8 cellular contexts compared by ENCODE assay signal in genomic region chr22:30667486-30668305, GRCh38.
A peak's percentile ranks its signal among the peaks of the same experiment; 100 is the strongest.
DNase-seq lines count a peak whose midpoint lies in the region; ATAC-seq and TF ChIP-seq lines count a peak whose summit lies in the region.

Gene DUSP18 (minus strand): TSS chr22:30667875. CDS start chr22:30664003, 3,872 bp downstream.

- H3K9ac ChIP-seq in mucosa of rectum (ENCODE audit: low read depth in 1 of 2, low read length in 2 of 2): peak within 1 kb of the TSS; percentile 77 to 98

- no peaks in the 10 kb centered on the region for H3K9me3 ChIP-seq in mucosa of rectum (ENCODE audit: control insufficient read depth in 2 of 2, low read length in 2 of 2)

- H3K4me3 ChIP-seq in mucosa of rectum (ENCODE audit: low read length in 2 of 2): peak within 1 kb of the TSS; percentile 89

- TF ChIP-seq RAD21 in Ishikawa (IDR thresholded peaks at IDR 0.05; ENCODE audit: low read depth): no peak

- peak within 1 kb of the TSS; percentile 96 to 98 for H3K27ac ChIP-seq in mucosa of rectum (ENCODE audit: low read depth in 2 of 2, low read length in 2 of 2)

- TF ChIP-seq EP300 in Ishikawa (IDR thresholded peaks at IDR 0.05; ENCODE audit: borderline replicate concordance): no peak

- peaks cover 10 to 11% of the 10 kb centered on the region in 2 donors for H3K36me3 ChIP-seq in mucosa of rectum (ENCODE audit: control insufficient read depth in 2 of 2, insufficient read depth in 2 of 2, low read length in 2 of 2)

- DNase-seq in DMS153 treated with DMSO at 0.1 percent for 48 hours (lab: John Stamatoyannopoulos, UW; ENCODE audit: unreplicated experiment) (peak; percentile 79), OCI-M2 (lab: John Stamatoyannopoulos, UW; ENCODE audit: unreplicated experiment) (peak; percentile 34), erythroblast (lab: John Stamatoyannopoulos, UW) (peak; percentile 95 to 98)
- DNase-seq in activated T-cell treated with anti-CD3 and anti-CD28 coated beads, Interleukin-2, amount 50 U/mL, for 1 hour: peak; percentile 99
- peak; percentile 84 to 92 for DNase-seq in stimulated activated CD8-positive, alpha-beta memory T cell treated with anti-CD3 and anti-CD28 coated beads, Interleukin-4, amount 100 ng/mL, for 4 hours (ENCODE audit: low read depth in 2 of 2, low spot score in 1 of 2)

- peaks cover 12 to 31% of the 10 kb centered on the region in 2 donors for H3K4me1 ChIP-seq in mucosa of rectum (ENCODE audit: control insufficient read depth in 2 of 2, insufficient read depth in 2 of 2, low read length in 2 of 2)

- TF ChIP-seq POLR2A in erythroblast (IDR thresholded peaks at IDR 0.05; ENCODE audit: low read length): peak; percentile 63

- no peaks in the 10 kb centered on the region for H3K27me3 ChIP-seq in mucosa of rectum (ENCODE audit: control insufficient read depth in 2 of 2, insufficient read depth in 2 of 2, low read length in 2 of 2)

- peak; percentile 79 for ATAC-seq in GM21529 (IDR thresholded peaks at IDR 0.05; ENCODE audit: unreplicated experiment)

TF ChIP-seq in Ishikawa, 13 proteins besides CTCF, POLR2A, EP300 and RAD21:
- TF ChIP-seq TCF12 (IDR thresholded peaks at IDR 0.05; ENCODE audit: low read depth): peak; percentile 31; the same call in 1 of the 2 replicates
- peak; percentile 25; the same call in 1 of the 2 replicates for TF ChIP-seq EGR1 (IDR thresholded peaks at IDR 0.05)
- TF ChIP-seq MAX (IDR thresholded peaks at IDR 0.05): peak; percentile 63
- TF ChIP-seq TAF1 (IDR thresholded peaks at IDR 0.05; ENCODE audit: low read depth): peak; percentile 61; the same call in 1 of the 2 replicates
- no peak for TF ChIP-seq FOXM1 (IDR thresholded peaks at IDR 0.05; ENCODE audit: borderline replicate concordance, low read depth)
- TF ChIP-seq YY1 (IDR thresholded peaks at IDR 0.05; ENCODE audit: low read depth): peak; percentile 79
- TF ChIP-seq CREB1 (IDR thresholded peaks at IDR 0.05; ENCODE audit: low read depth): no peak
- no peak for TF ChIP-seq TEAD4 (IDR thresholded peaks at IDR 0.05)
- TF ChIP-seq NFIC (IDR thresholded peaks at IDR 0.05): no peak; the same call in 1 of the 2 replicates
- TF ChIP-seq USF1 (IDR thresholded peaks at IDR 0.05): 0 out of 2 replicates have a peak, but pooled peaks have one; percentile 14
TF ChIP-seq in Ishikawa: peak in this region for 6.

Comparison
In these comparisons a context has a peak if more than half of its experiments do, and no peak if none do; other contexts are left out.
1. Peak in every context shown above with its lines: DNase-seq, ATAC-seq, H3K4me3 ChIP-seq and H3K27ac ChIP-seq.
2. DNase-seq: peak in every context shown above with its lines; median percentile 99 in activated T-cell treated with anti-CD3 and anti-CD28 coated beads, Interleukin-2, amount 50 U/mL, for 1 hour; 96 in erythroblast; 88 in stimulated activated CD8-positive, alpha-beta memory T cell treated with anti-CD3 and anti-CD28 coated beads, Interleukin-4, amount 100 ng/mL, for 4 hours; 79 in DMS153 treated with DMSO at 0.1 percent for 48 hours; 34 in OCI-M2.